13 cellular contexts compared by ENCODE assay signal in genomic region chr3:177069514-177070329, GRCh38.
DNase-seq lines count a peak whose midpoint lies in the region; ATAC-seq and TF ChIP-seq lines count a peak whose summit lies in the region.
"Had no signal": no experiment of that assay in that cellular context is flagged by ENCODE, and none has a peak within 500 bp of the region (broad histone marks: within the 10 kb centered on the region; RNA-seq: fewer than 3 reads in every experiment).

No MANE protein-coding gene starts in this region.

- CTCF ChIA-PET in naive thymus-derived CD4-positive, alpha-beta T cell (lab: Charles Lee), result interaction anchor here (0.6 kb wide), 1 partner anchor 206 kb away, joined by 3 read pairs; no protein-coding TSS in a partner anchor

- no peak for TF ChIP-seq CTCF in glutamatergic neuron (IDR thresholded peaks at IDR 0.05; ENCODE audit: partially characterized antibody, unreplicated experiment)

- peak overlapping the region in 1 of 10 donors; percentile 8 for H3K4me3 Mint-ChIP-seq in naive thymus-derived CD4-positive, alpha-beta T cell
- H3K4me3 Mint-ChIP-seq in glutamatergic neuron (ENCODE audit: unreplicated experiment), result no peak overlapping the region

- H3K27ac ChIP-seq in naive thymus-derived CD4-positive, alpha-beta T cell (ENCODE audit: low read depth, low read length), result no peak overlapping the region
- H3K27ac ChIP-seq: ascending aorta, esophagus squamous epithelium had no signal

- H3K27me3 Mint-ChIP-seq in naive thymus-derived CD4-positive, alpha-beta T cell, result no peaks in the 10 kb centered on the region
- no peaks in the 10 kb centered on the region for H3K27me3 Mint-ChIP-seq in glutamatergic neuron (ENCODE audit: unreplicated experiment)

- peaks cover 29 to 80% (median 75%) of the 10 kb centered on the region in 7 donors for H3K4me1 Mint-ChIP-seq in naive thymus-derived CD4-positive, alpha-beta T cell
- peaks cover 7% of the 10 kb centered on the region for H3K4me1 Mint-ChIP-seq in glutamatergic neuron (ENCODE audit: low read depth, unreplicated experiment)

- H3K27ac Mint-ChIP-seq in naive thymus-derived CD4-positive, alpha-beta T cell, result peak overlapping the region in 3 of 9 donors; percentile 17 to 32 (median 26)
- no peak overlapping the region for H3K27ac Mint-ChIP-seq in glutamatergic neuron (ENCODE audit: unreplicated experiment)

- H3K9ac ChIP-seq in adipocyte (ENCODE audit: low read length), result no peak overlapping the region

- no peaks in the 10 kb centered on the region for H3K9me3 ChIP-seq in adipocyte (ENCODE audit: control insufficient read depth, low read length)
- no peaks in the 10 kb centered on the region for H3K9me3 ChIP-seq in naive thymus-derived CD4-positive, alpha-beta T cell (ENCODE audit: control insufficient read depth in 2 of 3, low read length in 3 of 3)
- H3K9me3 ChIP-seq: ascending aorta, esophagus squamous epithelium had no signal

- POLR2A ChIA-PET in naive thymus-derived CD4-positive, alpha-beta T cell (lab: Charles Lee), result interaction anchor here (0.5 kb wide), 1 partner anchor 583 kb away, joined by 3 read pairs; no protein-coding TSS in a partner anchor

- peaks cover 0 to 23% (median 10%) of the 10 kb centered on the region in 5 donors for H3K36me3 Mint-ChIP-seq in naive thymus-derived CD4-positive, alpha-beta T cell
- no peaks in the 10 kb centered on the region for H3K36me3 Mint-ChIP-seq in glutamatergic neuron (ENCODE audit: unreplicated experiment)

- peaks cover 10% of the 10 kb centered on the region for H3K36me3 ChIP-seq in adipocyte (ENCODE audit: control insufficient read depth, insufficient read depth, low read length, severe bottlenecking)
- no peaks in the 10 kb centered on the region for H3K36me3 ChIP-seq in naive thymus-derived CD4-positive, alpha-beta T cell (ENCODE audit: control insufficient read depth in 2 of 3, insufficient read depth in 3 of 3, low read length in 3 of 3)
- H3K36me3 ChIP-seq: ascending aorta had no signal

- no peaks in the 10 kb centered on the region for H3K27me3 ChIP-seq in adipocyte (replicated peaks; ENCODE audit: control insufficient read depth, insufficient read depth, low read length)
- no peaks in the 10 kb centered on the region for H3K27me3 ChIP-seq in naive thymus-derived CD4-positive, alpha-beta T cell (ENCODE audit: control insufficient read depth in 2 of 2, insufficient read depth in 2 of 2, low read length in 2 of 2)
- H3K27me3 ChIP-seq: ascending aorta, esophagus squamous epithelium had no signal

- intact Hi-C loops in naive thymus-derived CD4-positive, alpha-beta T cell (cut with micrococcal nuclease), result no loop called here

- H3K4me3 ChIP-seq in adipocyte (ENCODE audit: low read length), result no peak overlapping the region
- no peak overlapping the region for H3K4me3 ChIP-seq in naive thymus-derived CD4-positive, alpha-beta T cell (ENCODE audit: low read length)
- H3K4me3 ChIP-seq: ascending aorta, esophagus squamous epithelium had no signal

- peaks cover 0 to 3% (median 0%) of the 10 kb centered on the region in 11 donors for H3K9me3 Mint-ChIP-seq in naive thymus-derived CD4-positive, alpha-beta T cell
- peaks cover 2% of the 10 kb centered on the region for H3K9me3 Mint-ChIP-seq in glutamatergic neuron (ENCODE audit: unreplicated experiment)

- peak; percentile 41 for DNase-seq in AG20443 (ENCODE audit: low spot score)
- DNase-seq in H4 (ENCODE audit: low spot score), result peak; percentile 39
- DNase-seq in adipocyte (ENCODE audit: low read depth), result peak; percentile 49
- peak; percentile 23 for DNase-seq in kidney tubule cell (ENCODE audit: low spot score)
- no peak for DNase-seq in naive thymus-derived CD4-positive, alpha-beta T cell
- no peak for DNase-seq in glutamatergic neuron
- DNase-seq: activated CD4-positive, alpha-beta T cell treated with anti-CD3 and anti-CD28 coated beads, Interleukin-2, amount 50 U/mL, for 4 hours; esophagus squamous epithelium; NCI-H748 treated with DMSO at 0.1 percent for 48 hours; occipital lobe; stimulated activated CD4-positive, alpha-beta T cell treated with anti-CD3 and anti-CD28 coated beads, Interleukin-4, amount 100 ng/mL, for 1 hour had no signal

- no peak for ATAC-seq in naive thymus-derived CD4-positive, alpha-beta T cell
- no peak for ATAC-seq in HG03108 (IDR thresholded peaks at IDR 0.05; ENCODE audit: unreplicated experiment)

- peaks cover 14% of the 10 kb centered on the region for H3K4me1 ChIP-seq in adipocyte (ENCODE audit: control insufficient read depth, insufficient read depth, low read length)
- H3K4me1 ChIP-seq in naive thymus-derived CD4-positive, alpha-beta T cell (ENCODE audit: control insufficient read depth in 2 of 2, insufficient read depth in 2 of 2, low read length in 2 of 2), result peaks cover 8 to 10% of the 10 kb centered on the region in 2 donors

Comparison
In these comparisons a context has a peak if more than half of its experiments do, and no peak if none do; other contexts are left out.
1. DNase-seq: peak in AG20443 (single experiment), H4 (single experiment), adipocyte (single experiment) and kidney tubule cell (single experiment); none in naive thymus-derived CD4-positive, alpha-beta T cell (0 of 9) and glutamatergic neuron (single experiment).